Comparison of ENCODE assay signal across 16 cellular contexts in the genomic region with DNA sequence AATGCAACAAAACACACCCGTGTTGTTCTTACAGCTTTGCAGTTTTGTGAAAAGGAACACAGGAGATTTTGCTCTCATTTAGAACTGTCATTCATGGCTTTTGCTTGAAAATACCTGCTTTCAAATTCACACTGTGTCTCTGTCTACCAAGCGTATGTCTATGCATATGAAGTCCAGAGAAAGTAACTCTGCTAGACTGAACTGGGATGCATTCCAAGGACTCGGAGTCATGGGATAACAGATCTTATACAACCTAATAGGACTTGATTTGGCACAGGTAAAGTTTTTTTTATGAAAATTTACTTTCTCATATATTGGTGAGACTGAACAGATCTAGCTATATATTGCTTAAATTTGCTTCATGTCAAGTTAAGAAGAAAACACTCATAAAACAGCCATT.
DNase-seq lines count a peak whose midpoint lies in the region; ATAC-seq and TF ChIP-seq lines count a peak whose summit lies in the region.
"Had no signal": no experiment of that assay in that cellular context is flagged by ENCODE, and none has a peak within 500 bp of the region (broad histone marks: within the 10 kb centered on the region; RNA-seq: fewer than 3 reads in every experiment).

No MANE protein-coding gene starts in this region.

- ATAC-seq in GM21360 (IDR thresholded peaks at IDR 0.05; ENCODE audit: unreplicated experiment) (no peak), HG02870 (IDR thresholded peaks at IDR 0.05; ENCODE audit: unreplicated experiment) (no peak)
- ATAC-seq: HCT116 had no signal

- no peaks in the 10 kb centered on the region for H3K79me2 ChIP-seq in neural progenitor cell (ENCODE audit: low read depth)

- no peak overlapping the region for H2AFZ ChIP-seq in neural progenitor cell (replicated peaks)

- H3K9me3 Mint-ChIP-seq in nephron (peaks cover 1% of the 10 kb centered on the region), neural progenitor cell (peaks cover under 1% of the 10 kb centered on the region)
- H3K9me3 Mint-ChIP-seq: CD4-positive, alpha-beta T cell had no signal

- no peak overlapping the region for H3K9ac ChIP-seq in neural progenitor cell

- peaks cover 3% of the 10 kb centered on the region for H3K27me3 Mint-ChIP-seq in nephron (ENCODE audit: low read depth)
- H3K27me3 Mint-ChIP-seq in neural progenitor cell (ENCODE audit: insufficient read depth, low read depth): no peaks in the 10 kb centered on the region
- H3K27me3 Mint-ChIP-seq: CD4-positive, alpha-beta T cell had no signal

- H3K4me1 ChIP-seq in stomach: peaks cover 0 to 6% (median 0%) of the 10 kb centered on the region in 4 donors
- H3K4me1 ChIP-seq in neural progenitor cell: no peaks in the 10 kb centered on the region
- H3K4me1 ChIP-seq: Caco-2 had no signal

- H3K9me3 ChIP-seq in stomach (no peaks in the 10 kb centered on the region), neural progenitor cell (ENCODE audit: low read depth) (no peaks in the 10 kb centered on the region)
- H3K9me3 ChIP-seq: Caco-2 had no signal

- DNase-seq in astrocyte of the hippocampus (ENCODE audit: low read depth, low spot score) (peak; percentile 6), stomach (peak; percentile 38), neural progenitor cell (ENCODE audit: low spot score) (no peak)
- DNase-seq: AML-193; Caco-2; CD4-positive, alpha-beta T cell; GDM1; GOT3; H7; HFFc6; IMR-90 had no signal

- H3K36me3 Mint-ChIP-seq in nephron (ENCODE audit: low read depth): no peaks in the 10 kb centered on the region
- no peaks in the 10 kb centered on the region for H3K36me3 Mint-ChIP-seq in neural progenitor cell

- H3K4me1 Mint-ChIP-seq in nephron: no peaks in the 10 kb centered on the region
- H3K4me1 Mint-ChIP-seq in neural progenitor cell: no peaks in the 10 kb centered on the region

- TF ChIP-seq CTCF in nephron (IDR thresholded peaks at IDR 0.05; ENCODE audit: unreplicated experiment in 3 of 3) (no peak), stomach (IDR thresholded peaks at IDR 0.05) (no peak), neural progenitor cell (IDR thresholded peaks at IDR 0.05) (no peak)

- peak overlapping the region in 2 of 3 experiments; percentile 47 to 52 for H3K27ac Mint-ChIP-seq in nephron
- no peak overlapping the region for H3K27ac Mint-ChIP-seq in neural progenitor cell
- H3K27ac Mint-ChIP-seq: CD4-positive, alpha-beta T cell; HFFc6 had no signal

- H4K20me1 ChIP-seq in neural progenitor cell (ENCODE audit: low read depth): no peaks in the 10 kb centered on the region

- no peak for TF ChIP-seq EP300 in stomach (IDR thresholded peaks at IDR 0.05)

- no peak overlapping the region for H3K4me3 ChIP-seq in stomach
- no peak overlapping the region for H3K4me3 ChIP-seq in neural progenitor cell

- H3K36me3 ChIP-seq in stomach (no peaks in the 10 kb centered on the region), neural progenitor cell (no peaks in the 10 kb centered on the region)

- H3F3A ChIP-seq in neural progenitor cell (ENCODE audit: low read depth): no peaks in the 10 kb centered on the region

- no peak for TF ChIP-seq POLR2A in stomach (IDR thresholded peaks at IDR 0.05)

- H3K4me3 Mint-ChIP-seq in nephron (no peak overlapping the region), neural progenitor cell (no peak overlapping the region)
- H3K4me3 Mint-ChIP-seq: CD4-positive, alpha-beta T cell; HFFc6 had no signal

- H3K27me3 ChIP-seq in stomach (no peaks in the 10 kb centered on the region), neural progenitor cell (no peaks in the 10 kb centered on the region)

- 43 to 67% (median 50%) methylated on average over 3 of the region's 3 CpGs for WGBS in stomach, 5 donors

- H3K27ac ChIP-seq in stomach (no peak overlapping the region), neural progenitor cell (no peak overlapping the region)
- H3K27ac ChIP-seq: C4-2B had no signal

- intact Hi-C loops in stomach (cut with DNase I; ENCODE audit: low total_unique reads): no loop called here

- no peak overlapping the region for H3K4me2 ChIP-seq in neural progenitor cell
